ENCODE assay signal across 8 cellular contexts in the genomic region with DNA sequence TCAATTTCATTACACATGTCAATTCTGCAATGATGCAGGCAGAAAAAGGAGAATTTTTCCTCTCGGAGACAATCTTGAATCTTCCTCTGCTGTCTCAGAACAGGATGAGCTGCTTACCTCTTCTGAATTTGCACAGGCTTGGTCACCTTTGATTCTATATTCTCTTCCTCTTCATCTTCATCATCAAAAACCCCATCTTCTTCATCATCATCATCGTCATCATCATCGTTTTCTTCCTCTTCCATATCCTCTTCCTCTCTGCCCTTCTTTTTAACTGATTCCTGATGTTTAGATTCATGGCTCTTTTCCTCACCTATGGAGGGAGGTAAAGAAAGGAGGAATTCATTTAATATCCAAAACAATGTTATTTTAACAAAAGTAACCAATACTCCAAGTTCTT. TPM values are rescaled to one million over a fixed set of nuclear protein-coding genes. Genes with fewer than 3 reads are reported as not detected.
"Had no signal": no experiment of that assay in that cellular context is flagged by ENCODE, and none has a peak within 500 bp of the region (broad histone marks: within the 10 kb centered on the region; RNA-seq: fewer than 3 reads in every experiment).

No MANE protein-coding gene starts in this region.

- H2AFZ ChIP-seq: GM23248 had no signal

- ATAC-seq: HCT116 had no signal

- H3K9ac ChIP-seq: GM23248 had no signal

- H3K27ac ChIP-seq: GM23248 had no signal

- H3K9me3 ChIP-seq: HAP-1 had no signal

- DNase-seq: GM23248, GOT3, H7, KBM-7 had no signal

- H3K27ac Mint-ChIP-seq: IgD-negative memory B cell had no signal

- H3K4me3 Mint-ChIP-seq: IgD-negative memory B cell had no signal

- H3K9me3 Mint-ChIP-seq: IgD-negative memory B cell had no signal

- H3K4me1 ChIP-seq: HAP-1 had no signal

- H3K4me3 ChIP-seq: GM23248, HAP-1 had no signal

- H3K27me3 Mint-ChIP-seq: IgD-negative memory B cell had no signal

RNA-seq across cellular contexts. Expression of a gene that starts 25.8 kb away (rescaled TPM):
- total RNA-seq: GM23248, HT-29 had no signal
- polyA plus RNA-seq: GM23248 had no signal
